ENCODE assay signal across 15 cellular contexts in genomic region chr6:157186785-157187181, GRCh38.
DNase-seq lines count a peak whose midpoint lies in the region; ATAC-seq, FAIRE-seq and TF ChIP-seq lines count a peak whose summit lies in the region.
"Had no signal": no experiment of that assay in that cellular context is flagged by ENCODE, and none has a peak within 500 bp of the region (broad histone marks: within the 10 kb centered on the region; RNA-seq: fewer than 3 reads in every experiment).

No MANE protein-coding gene starts in this region.

- CTCF ChIA-PET in HepG2 (lab: Yijun Ruan, JAX; ENCODE audit: low intra/inter-chr PET ratio, low total read pairs), result no interaction called here

- no peak for TF ChIP-seq RAD21 in HepG2 (CRISPR knock-in tag; IDR thresholded peaks at IDR 0.05)

- H3K4me1 ChIP-seq in parathyroid adenoma (peaks cover 8% of the 10 kb centered on the region), HepG2 (ENCODE audit: insufficient read depth, low read length) (peaks cover 18% of the 10 kb centered on the region)
- H3K4me1 ChIP-seq: SJSA1 had no signal

- H3K4me2 ChIP-seq in parathyroid adenoma (ENCODE audit: low read length), result peak overlapping the region; percentile 49
- no peak overlapping the region for H3K4me2 ChIP-seq in HepG2 (ENCODE audit: low read depth, low read length)

- H2AFZ ChIP-seq in parathyroid adenoma (no peak overlapping the region), HepG2 (ENCODE audit: low read length) (no peak overlapping the region)

- WGBS in HepG2 (ENCODE audit: low lambda C conversion rate), result 98% methylated on average over 3 of the region's 3 CpGs

- in situ Hi-C loops in HepG2 (cut with HindIII; ENCODE audit: extremely low pct_ligation_motif_present, low pct_unique_long_range_greater_than_20kb), result loop anchor here (10.0 to 25.0 kb wide), 2 partner anchors 152 to 624 kb away; no protein-coding TSS in a partner anchor

- no peak for TF ChIP-seq POLR2A in HepG2 (IDR thresholded peaks at IDR 0.05; ENCODE audit: insufficient read depth in 1 of 2, low read depth in 2 of 2, low read length in 2 of 2)

- no peaks in the 10 kb centered on the region for H4K20me1 ChIP-seq in HepG2 (ENCODE audit: insufficient read depth, low read length)

- H3K9ac ChIP-seq in parathyroid adenoma (no peak overlapping the region), HepG2 (ENCODE audit: insufficient read depth, low read depth, low read length) (no peak overlapping the region)

- peak overlapping the region; percentile 25 for H3K27ac ChIP-seq in C4-2B
- H3K27ac ChIP-seq in parathyroid adenoma, result peak overlapping the region; percentile 39
- H3K27ac ChIP-seq in HepG2 (ENCODE audit: extremely low read length, insufficient read depth, low read length), result no peak overlapping the region
- H3K27ac ChIP-seq: SJSA1 had no signal

- TF ChIP-seq CTCF in C4-2B (conservative IDR thresholded peaks at IDR 0.05), result no peak
- no peak for TF ChIP-seq CTCF in parathyroid adenoma (IDR thresholded peaks at IDR 0.05)
- TF ChIP-seq CTCF in HepG2 (CRISPR knock-in tag; IDR thresholded peaks at IDR 0.05), result no peak

- no TSS peak for BruUV-seq in HepG2 (replicated peaks; lab: Mats Ljungman, UMichigan)

- peak; percentile 52 for ATAC-seq in activated T-helper 17 cell treated with anti-CD3 and anti-CD28 coated beads, Interleukin-2, amount 50 U/mL, for 72 hours (replicated peaks)
- no peak for ATAC-seq in GM21825 (IDR thresholded peaks at IDR 0.05; ENCODE audit: unreplicated experiment)
- no peak for ATAC-seq in HepG2

- no peaks in the 10 kb centered on the region for H3K9me3 ChIP-seq in parathyroid adenoma (ENCODE audit: control insufficient read depth, low read length)
- no peaks in the 10 kb centered on the region for H3K9me3 ChIP-seq in HepG2 (ENCODE audit: low read length)
- H3K9me3 ChIP-seq: mucosa of descending colon, pancreas, SJSA1 had no signal

- H3K79me2 ChIP-seq in parathyroid adenoma, result peaks cover 2% of the 10 kb centered on the region
- H3K79me2 ChIP-seq in HepG2 (ENCODE audit: insufficient read depth, low read length), result no peaks in the 10 kb centered on the region

- no peaks in the 10 kb centered on the region for H3K9me3 Mint-ChIP-seq in activated T-helper 17 cell treated with anti-CD3 and anti-CD28 coated beads, Interleukin-2, amount 50 U/mL, for 72 hours

- H3K36me3 Mint-ChIP-seq in activated T-helper 17 cell treated with anti-CD3 and anti-CD28 coated beads, Interleukin-2, amount 50 U/mL, for 72 hours (ENCODE audit: low read depth), result peaks cover 82% of the 10 kb centered on the region

- peak overlapping the region; percentile 72 for H3K27ac Mint-ChIP-seq in activated T-helper 17 cell treated with anti-CD3 and anti-CD28 coated beads, Interleukin-2, amount 50 U/mL, for 72 hours

- intact Hi-C loops in HepG2 (cut with micrococcal nuclease; ENCODE audit: unreplicated experiment) (no loop called here), posterior vena cava (cut with DNase I) (loop anchor here (5.0 to 10.0 kb wide), 4 partner anchors 142 to 1649 kb away; no protein-coding TSS in a partner anchor)

- FAIRE-seq in HepG2 (lab: Jason Lieb, UNC), result no peak
- FAIRE-seq: pancreas had no signal

- H3K4me3 ChIP-seq in parathyroid adenoma (ENCODE audit: low read depth, low read length), result no peak overlapping the region
- no peak overlapping the region for H3K4me3 ChIP-seq in HepG2 (replicated peaks in 1 of 3; ENCODE audit: insufficient read depth in 1 of 3, low read depth in 2 of 3, low read length in 3 of 3)
- H3K4me3 ChIP-seq: mucosa of descending colon, pancreas, SJSA1 had no signal

- no peak overlapping the region for H3K4me3 Mint-ChIP-seq in activated T-helper 17 cell treated with anti-CD3 and anti-CD28 coated beads, Interleukin-2, amount 50 U/mL, for 72 hours

- peaks cover 13% of the 10 kb centered on the region for H3K4me1 Mint-ChIP-seq in activated T-helper 17 cell treated with anti-CD3 and anti-CD28 coated beads, Interleukin-2, amount 50 U/mL, for 72 hours

- H3K36me3 ChIP-seq in parathyroid adenoma (ENCODE audit: control insufficient read depth, insufficient read depth, low read length) (no peaks in the 10 kb centered on the region), HepG2 (replicated peaks in 1 of 2; ENCODE audit: control insufficient read depth in 1 of 2, insufficient read depth in 2 of 2, low read length in 2 of 2) (peaks cover 36 to 70% of the 10 kb centered on the region in 2 experiments)

- DNase-seq in NK-92 treated with Interleukin-12 subunit alpha and Interleukin-12 subunit beta, amount 100 ng/mL, for 24 hours (lab: John Stamatoyannopoulos, UW), result peak; percentile 24
- DNase-seq in NK-92 (lab: John Stamatoyannopoulos, UW; ENCODE audit: unreplicated experiment) (no peak), HepG2 (ENCODE audit: low spot score) (no peak), posterior vena cava (ENCODE audit: low spot score) (no peak)
- DNase-seq: 8988T; activated CD4-positive, alpha-beta T cell treated with anti-CD3 and anti-CD28 coated beads, Interleukin-2, amount 50 U/mL, for 48 hours; activated effector memory CD4-positive, alpha-beta T cell treated with anti-CD3 and anti-CD28 coated beads, Interleukin-2, amount 50 U/mL, for 16 hours; Kasumi-1; mucosa of descending colon had no signal

- H3K27me3 ChIP-seq in parathyroid adenoma (ENCODE audit: control insufficient read depth, insufficient read depth, low read length) (no peaks in the 10 kb centered on the region), HepG2 (ENCODE audit: control insufficient read depth in 1 of 2, insufficient read depth in 2 of 2, low read length in 2 of 2) (no peaks in the 10 kb centered on the region)
- H3K27me3 ChIP-seq: pancreas, SJSA1 had no signal

- H3K27me3 Mint-ChIP-seq in activated T-helper 17 cell treated with anti-CD3 and anti-CD28 coated beads, Interleukin-2, amount 50 U/mL, for 72 hours, result no peaks in the 10 kb centered on the region

- no peak for TF ChIP-seq EP300 in HepG2 (IDR thresholded peaks at IDR 0.05; ENCODE audit: low read depth in 2 of 2, low read length in 2 of 2)
- no peak for TF ChIP-seq EP300 in HepG2 (CRISPR knock-in tag; IDR thresholded peaks at IDR 0.05; ENCODE audit: borderline replicate concordance)

- POLR2A ChIA-PET in HepG2 (lab: Yijun Ruan, JAX), result no interaction called here

TF ChIP-seq in HepG2, 621 proteins besides CTCF, POLR2A, EP300 and RAD21 (continues in another document):
- TF ChIP-seq HOXA3 (CRISPR knock-in tag; IDR thresholded peaks at IDR 0.05), result no peak
- no peak for TF ChIP-seq ESRRA (CRISPR knock-in tag; IDR thresholded peaks at IDR 0.05; ENCODE audit: low read depth)
- no peak for TF ChIP-seq ZNF564 (CRISPR knock-in tag; IDR thresholded peaks at IDR 0.05)
- TF ChIP-seq, protein P1, sequence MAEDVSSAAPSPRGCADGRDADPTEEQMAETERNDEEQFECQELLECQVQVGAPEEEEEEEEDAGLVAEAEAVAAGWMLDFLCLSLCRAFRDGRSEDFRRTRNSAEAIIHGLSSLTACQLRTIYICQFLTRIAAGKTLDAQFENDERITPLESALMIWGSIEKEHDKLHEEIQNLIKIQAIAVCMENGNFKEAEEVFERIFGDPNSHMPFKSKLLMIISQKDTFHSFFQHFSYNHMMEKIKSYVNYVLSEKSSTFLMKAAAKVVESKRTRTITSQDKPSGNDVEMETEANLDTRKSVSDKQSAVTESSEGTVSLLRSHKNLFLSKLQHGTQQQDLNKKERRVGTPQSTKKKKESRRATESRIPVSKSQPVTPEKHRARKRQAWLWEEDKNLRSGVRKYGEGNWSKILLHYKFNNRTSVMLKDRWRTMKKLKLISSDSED (CRISPR knock-in tag; IDR thresholded peaks at IDR 0.05), result no peak
- TF ChIP-seq BCL6 (CRISPR knock-in tag; IDR thresholded peaks at IDR 0.05), result no peak
- no peak for TF ChIP-seq ATF2 (CRISPR knock-in tag; IDR thresholded peaks at IDR 0.05)
- no peak for TF ChIP-seq RXRB (CRISPR knock-in tag; IDR thresholded peaks at IDR 0.05; ENCODE audit: borderline replicate concordance)
- TF ChIP-seq ZNF282 (IDR thresholded peaks at IDR 0.05; ENCODE audit: partially characterized antibody), result no peak
- TF ChIP-seq, protein P2, sequence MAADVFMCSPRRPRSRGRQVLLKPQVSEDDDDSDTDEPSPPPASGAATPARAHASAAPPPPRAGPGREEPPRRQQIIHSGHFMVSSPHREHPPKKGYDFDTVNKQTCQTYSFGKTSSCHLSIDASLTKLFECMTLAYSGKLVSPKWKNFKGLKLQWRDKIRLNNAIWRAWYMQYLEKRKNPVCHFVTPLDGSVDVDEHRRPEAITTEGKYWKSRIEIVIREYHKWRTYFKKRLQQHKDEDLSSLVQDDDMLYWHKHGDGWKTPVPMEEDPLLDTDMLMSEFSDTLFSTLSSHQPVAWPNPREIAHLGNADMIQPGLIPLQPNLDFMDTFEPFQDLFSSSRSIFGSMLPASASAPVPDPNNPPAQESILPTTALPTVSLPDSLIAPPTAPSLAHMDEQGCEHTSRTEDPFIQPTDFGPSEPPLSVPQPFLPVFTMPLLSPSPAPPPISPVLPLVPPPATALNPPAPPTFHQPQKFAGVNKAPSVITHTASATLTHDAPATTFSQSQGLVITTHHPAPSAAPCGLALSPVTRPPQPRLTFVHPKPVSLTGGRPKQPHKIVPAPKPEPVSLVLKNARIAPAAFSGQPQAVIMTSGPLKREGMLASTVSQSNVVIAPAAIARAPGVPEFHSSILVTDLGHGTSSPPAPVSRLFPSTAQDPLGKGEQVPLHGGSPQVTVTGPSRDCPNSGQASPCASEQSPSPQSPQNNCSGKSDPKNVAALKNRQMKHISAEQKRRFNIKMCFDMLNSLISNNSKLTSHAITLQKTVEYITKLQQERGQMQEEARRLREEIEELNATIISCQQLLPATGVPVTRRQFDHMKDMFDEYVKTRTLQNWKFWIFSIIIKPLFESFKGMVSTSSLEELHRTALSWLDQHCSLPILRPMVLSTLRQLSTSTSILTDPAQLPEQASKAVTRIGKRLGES (CRISPR knock-in tag; IDR thresholded peaks at IDR 0.05; ENCODE audit: borderline replicate concordance), result no peak
- no peak for TF ChIP-seq ZNF747 (CRISPR knock-in tag; IDR thresholded peaks at IDR 0.05; ENCODE audit: borderline replicate concordance)
